8 cellular contexts compared by ENCODE assay signal in the genomic region with DNA sequence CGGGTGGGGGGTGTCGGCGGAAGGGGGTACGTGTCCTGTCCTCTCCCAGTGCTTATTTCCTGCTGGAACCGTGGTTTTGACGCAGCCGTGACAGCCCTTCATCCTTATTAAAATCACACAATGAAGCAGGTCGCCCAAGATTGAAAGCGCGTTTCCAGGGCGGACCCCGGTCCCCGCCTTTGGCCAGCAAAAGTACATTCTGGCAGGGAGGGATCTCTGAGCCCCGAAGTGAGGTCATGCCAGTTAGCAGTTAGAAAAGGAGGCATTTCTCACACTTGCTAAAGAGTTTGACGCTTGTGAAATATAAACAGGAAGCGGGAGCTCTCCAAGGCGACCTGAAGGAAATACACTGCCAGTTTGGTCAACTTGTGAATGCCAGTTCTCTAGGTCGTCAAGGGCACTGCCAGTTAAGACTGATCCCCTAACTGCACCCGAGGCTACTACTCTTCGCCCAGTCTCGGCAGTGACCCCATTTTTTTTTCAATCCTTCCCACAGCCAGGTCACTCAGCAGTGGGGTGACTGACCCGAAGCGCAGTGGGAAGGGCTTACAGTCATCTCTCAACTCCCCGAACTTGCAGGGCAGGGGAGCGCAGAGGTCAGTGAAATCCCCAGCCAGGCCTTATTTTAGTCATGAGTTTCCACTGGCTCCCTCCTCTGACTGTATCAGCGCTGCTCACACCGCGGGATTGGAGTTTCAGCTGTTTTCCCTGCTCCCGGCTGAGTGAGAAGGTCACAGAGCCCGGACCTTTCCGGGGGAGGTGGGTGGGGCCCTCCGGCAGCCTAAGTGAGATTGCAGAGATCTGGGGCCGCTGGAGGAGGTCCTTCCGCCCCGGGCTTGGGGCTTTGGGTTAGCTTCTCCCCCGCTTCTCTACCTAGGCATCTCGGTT. TPM values are rescaled to one million over a fixed set of nuclear protein-coding genes. Genes with fewer than 3 reads are reported as not detected.
DNase-seq lines count a peak whose midpoint lies in the region; FAIRE-seq and TF ChIP-seq lines count a peak whose summit lies in the region.

No MANE protein-coding gene starts in this region.

- H3K27ac ChIP-seq in H1 (ENCODE audit: low read depth, low read length), result no peak overlapping the region

- peak overlapping the region; percentile 70 for H2BK12ac ChIP-seq in H1 (ENCODE audit: low read depth, low read length)

- POLR2A ChIA-PET in H1 (lab: Charles Lee; ENCODE audit: partially characterized antibody), result interaction anchor here (1.0 kb wide), 1 partner anchor 266 kb away, joined by 3 read pairs; no protein-coding TSS in a partner anchor

- H2BK20ac ChIP-seq in H1 (ENCODE audit: low read length), result no peak overlapping the region

- H2BK15ac ChIP-seq in H1 (ENCODE audit: low read length), result no peak overlapping the region

- TF ChIP-seq POLR2A in GM12892 (IDR thresholded peaks at IDR 0.05; ENCODE audit: low read depth, low read length), result peak; percentile 75
- TF ChIP-seq POLR2A in H1 (IDR thresholded peaks at IDR 0.05; ENCODE audit: control extremely low read depth in 1 of 2, low read depth in 2 of 2, low read length in 2 of 2), result no peak

- H2BK5ac ChIP-seq in H1 (ENCODE audit: low read depth, low read length), result no peak overlapping the region

- no peaks in the 10 kb centered on the region for H4K20me1 ChIP-seq in H1 (replicated peaks in 1 of 2; ENCODE audit: control insufficient read depth in 1 of 2, insufficient read depth in 2 of 2, low read length in 2 of 2)

- CTCF ChIA-PET in H1 (lab: Charles Lee; ENCODE audit: partially characterized antibody), result interaction anchor here (0.7 to 6.4 kb wide), 55 partner anchors 9 to 485 kb away, joined by 3 to 59 read pairs (median 4); partner anchors contain the start of gene ITPR1

- H3K4me3 ChIP-seq in HFF-Myc (replicated peaks; ENCODE audit: low read depth, low read length) (peak overlapping the region; percentile 91), H1 (ENCODE audit: extremely low read depth in 1 of 4, insufficient read depth in 2 of 4, low read depth in 3 of 4, low read length in 4 of 4) (peak overlapping the region; percentile 51 to 71 (median 58))

- H3K4ac ChIP-seq in H1 (replicated peaks; ENCODE audit: insufficient read length, low read depth, low read length), result no peak overlapping the region

- FAIRE-seq in GM12892 (lab: Jason Lieb, UNC) (peak; percentile 92), H1 (lab: Jason Lieb, UNC) (no peak)

- no peak overlapping the region for H3K56ac ChIP-seq in H1 (replicated peaks; ENCODE audit: insufficient read length, low read depth, low read length)

- H3K18ac ChIP-seq in H1 (ENCODE audit: extremely low read depth, low read length), result no peak overlapping the region; the same call in 1 of the 2 replicates

- H2BK120ac ChIP-seq in H1 (replicated peaks; ENCODE audit: low read depth, low read length), result no peak overlapping the region

- TF ChIP-seq CTCF in HFF-Myc (IDR thresholded peaks at IDR 0.05; ENCODE audit: low read depth, low read length, missing control alignments) (peak; percentile 7), H1 (IDR thresholded peaks at IDR 0.05; ENCODE audit: control extremely low read depth in 1 of 3, insufficient read depth in 1 of 3, low read depth in 1 of 3, low read length in 3 of 3) (no peak)

- H3K23me2 ChIP-seq in H1 (ENCODE audit: low read depth, low read length), result peaks cover 22% of the 10 kb centered on the region

- 13% methylated on average over 35 of the region's 37 CpGs; no CpG with 5 or more reads in 1 of the 2 experiments for WGBS in H1 (ENCODE audit: extremely low coverage in 1 of 2, insufficient coverage in 1 of 2, insufficient read length in 1 of 2, insufficient replicate concordance in 2 of 2, low coverage in 1 of 2, low lambda C conversion rate in 2 of 2, missing lambda C conversion rate in 1 of 2), 2 experiments

- no peak for TF ChIP-seq EP300 in H1 (IDR thresholded peaks at IDR 0.05; ENCODE audit: borderline replicate concordance in 1 of 2, low read depth in 2 of 2, low read length in 2 of 2)

- H3K9me3 ChIP-seq in H1 (ENCODE audit: insufficient read depth in 2 of 2, low read depth in 1 of 2, low read length in 1 of 2), result no peaks in the 10 kb centered on the region

- TF ChIP-seq RAD21 in H1 (IDR thresholded peaks at IDR 0.05 in 1 of 2, conservative IDR thresholded peaks at IDR 0.05 in 1 of 2; ENCODE audit: low read depth in 2 of 2, low read length in 2 of 2), result 0 out of 4 replicates have a peak, but pooled peaks of 1 of the 2 experiments have one; percentile 7

- DNase-seq in GM12892 (ENCODE audit: insufficient read length) (no peak), HFF-Myc (ENCODE audit: extremely low read depth, low read depth) (no peak), NCI-H226 (peak; percentile 93), H1 (ENCODE audit: low read depth in 1 of 2, low spot score in 2 of 2) (peak in 1 of 2 experiments; percentile 64), mesenteric fat pad (ENCODE audit: low spot score) (peak; percentile 95), GDM1 (lab: John Stamatoyannopoulos, UW) (no peak)
- peak; percentile 86 for DNase-seq in activated CD8-positive, alpha-beta memory T cell treated with anti-CD3 and anti-CD28 coated beads for 24 hours
- peak; percentile 19 to 38 for DNase-seq in stimulated activated CD8-positive, alpha-beta memory T cell treated with anti-CD3 and anti-CD28 coated beads, Interleukin-4, amount 100 ng/mL, for 4 hours (ENCODE audit: low read depth in 2 of 2, low spot score in 1 of 2)

- no peak overlapping the region for H2AK5ac ChIP-seq in H1 (ENCODE audit: low read depth, low read length)

- H3K36me3 ChIP-seq in H1 (ENCODE audit: control insufficient read depth in 2 of 4, insufficient read depth in 4 of 4, low read length in 3 of 4), result no peaks in the 10 kb centered on the region

- H3K14ac ChIP-seq in H1 (ENCODE audit: insufficient read length), result no peak overlapping the region

- H3K27me3 ChIP-seq in H1 (replicated peaks in 1 of 4; ENCODE audit: control insufficient read depth in 3 of 4, extremely low read depth in 1 of 4, insufficient read depth in 3 of 4, low read length in 3 of 4), result peaks cover 4 to 36% (median 22%) of the 10 kb centered on the region in 4 experiments

- no peak overlapping the region for H4K91ac ChIP-seq in H1 (replicated peaks; ENCODE audit: insufficient read length, low read length)

- no peak overlapping the region; the same call in 1 of the 2 replicates for H4K8ac ChIP-seq in H1 (ENCODE audit: extremely low read depth, insufficient read depth, low read length)

- H3K23ac ChIP-seq in H1 (ENCODE audit: insufficient read length), result no peak overlapping the region

- H3K79me2 ChIP-seq in H1 (ENCODE audit: control insufficient read depth in 1 of 2, insufficient read depth in 2 of 2, low read length in 2 of 2), result no peaks in the 10 kb centered on the region

- H2AFZ ChIP-seq in H1 (ENCODE audit: low read length), result 0 out of 2 replicates have a peak overlapping the region, but pooled peaks have one; percentile 30

- H3K9ac ChIP-seq in H1 (replicated peaks in 1 of 4; ENCODE audit: extremely low read depth in 1 of 4, low read depth in 3 of 4, low read length in 3 of 4), result peak overlapping the region in 1 of 4 experiments; percentile 35; a peak in 1 of 7 replicates

- no peaks in the 10 kb centered on the region for H3K79me1 ChIP-seq in H1 (ENCODE audit: low read depth, low read length)

- H3K4me2 ChIP-seq in H1 (ENCODE audit: insufficient read depth in 1 of 2, low read depth in 2 of 2, low read length in 2 of 2), result peak overlapping the region; percentile 84 to 100

- no peak overlapping the region for H4K5ac ChIP-seq in H1 (ENCODE audit: insufficient read length, low read depth, low read length)

- H3K4me1 ChIP-seq in H1 (replicated peaks in 1 of 4; ENCODE audit: control insufficient read depth in 3 of 4, insufficient read depth in 4 of 4, low read length in 3 of 4), result peaks cover 2 to 8% (median 4%) of the 10 kb centered on the region in 4 experiments; a peak in 5 of 7 replicates

TF ChIP-seq in H1, 55 proteins besides CTCF, POLR2A, EP300 and RAD21:
- TF ChIP-seq, protein P1, sequence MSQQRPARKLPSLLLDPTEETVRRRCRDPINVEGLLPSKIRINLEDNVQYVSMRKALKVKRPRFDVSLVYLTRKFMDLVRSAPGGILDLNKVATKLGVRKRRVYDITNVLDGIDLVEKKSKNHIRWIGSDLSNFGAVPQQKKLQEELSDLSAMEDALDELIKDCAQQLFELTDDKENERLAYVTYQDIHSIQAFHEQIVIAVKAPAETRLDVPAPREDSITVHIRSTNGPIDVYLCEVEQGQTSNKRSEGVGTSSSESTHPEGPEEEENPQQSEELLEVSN (IDR thresholded peaks at IDR 0.05), result peak; percentile 85
- TF ChIP-seq SUZ12 (IDR thresholded peaks at IDR 0.05; ENCODE audit: low read length) (peak; percentile 54; the same call in 1 of the 2 replicates), ATF3 (IDR thresholded peaks at IDR 0.05; ENCODE audit: insufficient read depth, low read depth, low read length) (no peak), HDAC2 (IDR thresholded peaks at IDR 0.05; ENCODE audit: borderline replicate concordance in 1 of 2, low read depth in 2 of 2, low read length in 2 of 2) (0 out of 4 replicates have a peak, but pooled peaks of 1 of the 2 experiments have one; percentile 50), ASH2L (IDR thresholded peaks at IDR 0.05; ENCODE audit: low read length) (no peak), NRF1 (IDR thresholded peaks at IDR 0.05; ENCODE audit: low read depth, low read length) (no peak), KDM4A (IDR thresholded peaks at IDR 0.05; ENCODE audit: low read depth, low read length, severe bottlenecking) (no peak), EZH2 (IDR thresholded peaks at IDR 0.05; ENCODE audit: low read depth, low read length, severe bottlenecking) (peak; percentile 58)
- TF ChIP-seq, protein P2, sequence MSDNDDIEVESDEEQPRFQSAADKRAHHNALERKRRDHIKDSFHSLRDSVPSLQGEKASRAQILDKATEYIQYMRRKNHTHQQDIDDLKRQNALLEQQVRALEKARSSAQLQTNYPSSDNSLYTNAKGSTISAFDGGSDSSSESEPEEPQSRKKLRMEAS (IDR thresholded peaks at IDR 0.05), result 0 out of 2 replicates have a peak, but pooled peaks have one; percentile 19

RNA-seq across cellular contexts. Expression of gene BHLHE40, which starts 2.0 kb away (rescaled TPM):
- polyA plus RNA-seq in GM12892 (2012; ENCODE audit: missing spikeins), result 117 TPM
- 2.0 and 2.2 TPM in 2 replicates for total RNA-seq in H1 (2021; fragmentation: NEBNext Ultra II Directional; extraction: Animal tissue kit (Norgen Biotek cat#: 25700))
- polyA plus RNA-seq in H1 (2011; rRNA removed), result 1.1 and 1.5 TPM in 2 replicates
- 0.54 TPM for polyA plus RNA-seq in H1 (2011; cell fraction: cytosol; rRNA removed)
- polyA plus RNA-seq in H1 (2011; cell fraction: nucleus; rRNA removed), result 1.9 TPM
- polyA plus RNA-seq in H1 (2012, experiment 1 of 2), result 2.7 to 3.3 TPM (median 3.0 TPM) in 4 replicates
- polyA plus RNA-seq in H1 (2012, experiment 2 of 2), result 1.0 TPM
- polyA plus RNA-seq in H1 (2013, experiment 1 of 2), result 2.5 TPM
- 2.5 TPM for polyA plus RNA-seq in H1 (2013, experiment 2 of 2)
- 0.98 and 1.2 TPM in 2 replicates for polyA minus RNA-seq in H1 (2011; rRNA and poly(A)+ RNA removed)
- 1.0 TPM for polyA minus RNA-seq in H1 (2011; cell fraction: cytosol; rRNA and poly(A)+ RNA removed)
- 2.6 TPM for polyA minus RNA-seq in H1 (2011; cell fraction: nucleus; rRNA and poly(A)+ RNA removed)
- 133 TPM for total RNA-seq in mesenteric fat pad

Comparison
In these comparisons a context has a peak if more than half of its experiments do, and no peak if none do; other contexts are left out.
1. DNase-seq: peak in NCI-H226 (single experiment), activated CD8-positive, alpha-beta memory T cell treated with anti-CD3 and anti-CD28 coated beads for 24 hours (single experiment), mesenteric fat pad (single experiment) and stimulated activated CD8-positive, alpha-beta memory T cell treated with anti-CD3 and anti-CD28 coated beads, Interleukin-4, amount 100 ng/mL, for 4 hours (2 of 2); none in GM12892 (single experiment), HFF-Myc (single experiment) and GDM1 (single experiment).
2. RNA of gene BHLHE40, which starts 2.0 kb away (total RNA-seq): 133 TPM in mesenteric fat pad (single experiment); 2.0 to 2.2 TPM in H1; every median in the first group is over 10 times any median in the second.